16 cellular contexts compared by ENCODE assay signal in genomic region chr9:21657966-21658667, GRCh38.
"Had no signal": no experiment of that assay in that cellular context is flagged by ENCODE, and none has a peak within 500 bp of the region (broad histone marks: within the 10 kb centered on the region; RNA-seq: fewer than 3 reads in every experiment).

No MANE protein-coding gene starts in this region.

- H3K36me3 ChIP-seq: breast epithelium, gastrocnemius medialis, left ventricle myocardium inferior, prostate gland, right lobe of liver had no signal

- H3K4me3 ChIP-seq: breast epithelium, dorsolateral prefrontal cortex, gastrocnemius medialis, left ventricle myocardium inferior, prostate gland, right lobe of liver had no signal

- H3K27me3 ChIP-seq: breast epithelium, gastrocnemius medialis, right lobe of liver had no signal

- ATAC-seq: activated naive CD4-positive, alpha-beta T cell treated with anti-CD3 and anti-CD28 coated beads, Interleukin-2, amount 50 U/mL, for 72 hours; esophagus mucosa; gastrocnemius medialis; natural killer cell treated with Interleukin-12 subunit alpha and Interleukin-12 subunit beta and Interleukin-15 and Interleukin-18, amount 100 ng/mL, for 72 hours; right lobe of liver; stimulated activated naive B cell treated with anti-CD40 and anti-IgM and Interleukin-4, amounts not matched to agents 10 μg/mL and 1 μg/mL and 100 μg/mL, for 72 hours had no signal

- H3K4me1 ChIP-seq: breast epithelium, gastrocnemius medialis, left ventricle myocardium inferior, prostate gland, right lobe of liver had no signal

- H3K27ac ChIP-seq: breast epithelium, dorsolateral prefrontal cortex, gastrocnemius medialis, left ventricle myocardium inferior, prostate gland, right lobe of liver had no signal

- H3K9me3 ChIP-seq: breast epithelium, gastrocnemius medialis, prostate gland, right lobe of liver had no signal

- DNase-seq: activated CD4-positive, alpha-beta T cell treated with anti-CD3 and anti-CD28 coated beads, Interleukin-2, amount 50 U/mL, for 1 hour; amygdala; dorsolateral prefrontal cortex; gastrocnemius medialis; kidney; left ventricle myocardium inferior; occipital lobe; right lobe of liver; stimulated activated CD4-positive, alpha-beta T cell treated with anti-CD3 and anti-CD28 coated beads, Interleukin-2, amount 100 ng/mL, for 24 hours; stimulated activated naive B cell treated with anti-CD40 and anti-IgM and Interleukin-4, amounts not matched to agents 10 μg/mL and 1 μg/mL and 100 μg/mL, for 72 hours; trophoblast cell had no signal
